In the genomic region with DNA sequence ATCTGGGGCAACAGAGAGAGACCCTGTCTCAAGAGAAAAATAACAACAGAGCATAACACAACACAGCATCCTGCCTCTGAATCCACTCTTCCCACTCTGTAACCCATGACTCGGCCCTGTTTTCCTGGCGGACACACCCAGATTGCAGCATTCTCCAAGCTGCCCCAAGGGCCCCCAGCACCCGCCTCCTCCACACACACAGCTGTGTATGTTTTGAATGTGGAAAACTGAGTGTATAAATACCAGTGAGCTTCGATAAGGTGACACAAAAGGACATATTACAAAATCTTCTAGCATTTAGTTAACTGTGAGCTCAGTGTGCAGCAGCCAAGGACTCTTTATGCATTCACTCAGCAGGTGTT, we compare ENCODE assay signal across 11 cellular contexts. TPM values are rescaled to one million over a fixed set of nuclear protein-coding genes. Genes with fewer than 3 reads are reported as not detected.
A peak's percentile ranks its signal among the peaks of the same experiment; 100 is the strongest.
DNase-seq lines count a peak whose midpoint lies in the region; ATAC-seq and TF ChIP-seq lines count a peak whose summit lies in the region.
"Had no signal": no experiment of that assay in that cellular context is flagged by ENCODE, and none has a peak within 500 bp of the region (broad histone marks: within the 10 kb centered on the region; RNA-seq: fewer than 3 reads in every experiment).

No MANE protein-coding gene starts in this region.

- no peaks in the 10 kb centered on the region for H3K9me3 ChIP-seq in right atrium auricular region
- H3K9me3 ChIP-seq in skeletal muscle satellite cell (replicated peaks; ENCODE audit: low read length): no peaks in the 10 kb centered on the region

- ATAC-seq in GM19023 (IDR thresholded peaks at IDR 0.05; ENCODE audit: unreplicated experiment) (no peak), GM18502 (IDR thresholded peaks at IDR 0.05; ENCODE audit: poor library complexity, unreplicated experiment) (no peak)
- ATAC-seq: activated CD4-positive, alpha-beta T cell treated with anti-CD3 and anti-CD28 coated beads for 36 hours had no signal

- no peaks in the 10 kb centered on the region for H3K27me3 ChIP-seq in right atrium auricular region
- H3K27me3 ChIP-seq in skeletal muscle satellite cell (ENCODE audit: control insufficient read depth, insufficient read depth, low read length): no peaks in the 10 kb centered on the region

- H3K9ac ChIP-seq in skeletal muscle satellite cell (ENCODE audit: low read depth, low read length): peak overlapping the region; percentile 13

- H3K4me1 ChIP-seq in right atrium auricular region: peaks cover 0 to 19% of the 10 kb centered on the region in 2 donors
- peaks cover 46% of the 10 kb centered on the region for H3K4me1 ChIP-seq in skeletal muscle satellite cell (ENCODE audit: control insufficient read depth, insufficient read depth, low read length)

- H3K4me3 ChIP-seq in astrocyte of the spinal cord (ENCODE audit: low read depth, low read length): no peak overlapping the region
- no peak overlapping the region for H3K4me3 ChIP-seq in right atrium auricular region
- peak overlapping the region; percentile 25 for H3K4me3 ChIP-seq in skeletal muscle satellite cell (ENCODE audit: low read length)

- H3K27ac ChIP-seq in right atrium auricular region: peak overlapping the region; percentile 18 to 56

- H3K4me2 ChIP-seq in skeletal muscle satellite cell (ENCODE audit: low read length): no peak overlapping the region

- H3K36me3 ChIP-seq in right atrium auricular region: no peaks in the 10 kb centered on the region
- H3K36me3 ChIP-seq in skeletal muscle satellite cell (ENCODE audit: insufficient read depth, low read length): no peaks in the 10 kb centered on the region

- in situ Hi-C loops in astrocyte of the spinal cord (cut with HindIII; ENCODE audit: low sequenced_read_pairs): no loop called here

- TF ChIP-seq CTCF in astrocyte of the spinal cord (IDR thresholded peaks at IDR 0.05; ENCODE audit: low read depth, low read length) (no peak), right atrium auricular region (IDR thresholded peaks at IDR 0.05) (no peak)

- peak; percentile 36 for DNase-seq in GM04503 (ENCODE audit: low read depth)
- peak; percentile 42 for DNase-seq in astrocyte of the spinal cord (ENCODE audit: low read depth, low spot score)
- DNase-seq in right atrium auricular region (ENCODE audit: low spot score): peak; percentile 83
- DNase-seq in NCI-H1417 treated with DMSO at 0.1 percent for 48 hours (lab: John Stamatoyannopoulos, UW): no peak
- DNase-seq in NCI-H345 (lab: John Stamatoyannopoulos, UW): no peak
- DNase-seq: activated CD4-positive, alpha-beta T cell treated with anti-CD3 and anti-CD28 coated beads for 36 hours; anterior cingulate cortex; NCI-H748 treated with DMSO at 0.1 percent for 48 hours had no signal

RNA-seq across cellular contexts. Expression of gene IMPA2, which starts 13.0 kb away (rescaled TPM):
- total RNA-seq in right atrium auricular region: 10 to 100 TPM; 20.2 to 22.9 TPM
- total RNA-seq in skeletal muscle satellite cell (2012; rRNA removed): 7.4 and 9.0 TPM in 2 replicates

Comparison
In these comparisons a context has a peak if more than half of its experiments do, and no peak if none do; other contexts are left out.
1. DNase-seq: peak in GM04503 (single experiment), astrocyte of the spinal cord (single experiment) and right atrium auricular region (single experiment); none in NCI-H1417 treated with DMSO at 0.1 percent for 48 hours (single experiment) and NCI-H345 (single experiment).